15 cellular contexts compared by ENCODE assay signal in the genomic region with DNA sequence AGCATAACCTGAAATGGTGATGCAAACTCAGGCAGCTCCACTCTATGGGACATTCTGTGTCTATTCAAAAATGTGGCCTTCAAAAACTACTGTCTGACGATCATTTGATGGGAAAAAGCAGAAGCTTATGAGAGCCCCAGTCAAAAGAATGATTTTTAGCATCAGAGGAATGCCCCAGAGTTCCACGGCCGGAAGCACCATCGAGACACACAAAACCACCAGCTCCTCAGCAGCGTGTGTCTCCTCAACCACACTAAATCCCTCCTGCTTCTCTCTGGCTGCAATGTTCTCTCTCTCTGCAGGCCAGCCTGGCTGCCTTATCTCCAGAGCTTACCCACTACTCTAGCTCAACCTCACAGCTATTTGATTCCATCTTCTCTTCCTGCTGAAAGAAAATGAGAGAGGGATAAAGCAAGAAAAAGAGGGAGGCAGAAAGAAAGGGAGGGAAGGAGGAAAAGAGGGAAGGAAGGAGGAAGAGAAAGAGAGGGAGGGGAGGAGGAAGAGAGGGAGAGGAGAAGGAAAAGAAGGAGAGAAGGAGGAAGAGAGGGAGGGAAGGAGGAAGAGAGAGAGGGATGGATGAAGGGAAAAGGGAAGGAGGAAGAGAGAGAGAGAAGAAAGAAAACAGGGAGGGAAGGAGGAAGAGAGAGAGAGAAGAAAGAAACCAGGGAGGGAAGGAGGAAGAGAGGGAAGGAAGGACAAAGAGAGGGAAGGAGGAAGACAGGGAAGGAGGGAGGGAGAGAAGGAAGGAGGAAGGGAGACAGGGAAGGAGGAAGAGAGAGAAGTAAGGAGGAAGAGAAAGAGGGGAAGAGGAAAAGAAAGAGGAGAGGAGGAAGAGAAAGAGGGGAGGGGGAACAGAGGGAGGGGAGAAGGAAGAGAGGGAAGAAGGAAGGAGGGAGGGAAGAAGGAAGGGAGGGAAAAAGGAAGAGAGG. TPM values are rescaled to one million over a fixed set of nuclear protein-coding genes. Genes with fewer than 3 reads are reported as not detected.
DNase-seq lines count a peak whose midpoint lies in the region; ATAC-seq lines count a peak whose summit lies in the region.
"Had no signal": no experiment of that assay in that cellular context is flagged by ENCODE, and none has a peak within 500 bp of the region (broad histone marks: within the 10 kb centered on the region; RNA-seq: fewer than 3 reads in every experiment).

No MANE protein-coding gene starts in this region.

- POLR2A ChIA-PET in activated CD4-positive, alpha-beta T cell treated with anti-CD3 and anti-CD28 coated beads, Interleukin-2, amount 10 ng/mL, durations not matched to agents 7 days and 5 days (lab: Charles Lee): no interaction called here

- no peaks in the 10 kb centered on the region for H3K9me3 ChIP-seq in GM23248 (ENCODE audit: low read depth)
- H3K9me3 ChIP-seq: A549, left ventricle myocardium inferior, ovary had no signal

- H3K4me1 ChIP-seq in GM23248 (ENCODE audit: insufficient read depth): no peaks in the 10 kb centered on the region
- H3K4me1 ChIP-seq: A549 had no signal

- no peaks in the 10 kb centered on the region for H3K9me2 ChIP-seq in GM23248 (ENCODE audit: insufficient read depth)

- intact Hi-C loops in sciatic nerve (cut with DNase I): no loop called here

- CTCF ChIA-PET in activated CD4-positive, alpha-beta T cell treated with anti-CD3 and anti-CD28 coated beads, Interleukin-2, amount 10 ng/mL, durations not matched to agents 7 days and 5 days (lab: Charles Lee): interaction anchor here (1.0 to 2.5 kb wide), 5 partner anchors 11 to 120 kb away, joined by 4 to 13 read pairs (median 9); no protein-coding TSS in a partner anchor

- H3K27ac ChIP-seq in GM23248: no peak overlapping the region
- H3K27ac ChIP-seq: A549, KMS-11, left ventricle myocardium inferior, ovary had no signal

- H4K20me1 ChIP-seq in GM23248 (ENCODE audit: insufficient read depth): no peaks in the 10 kb centered on the region

- H3K79me2 ChIP-seq in GM23248 (ENCODE audit: insufficient read depth): no peaks in the 10 kb centered on the region

- H3K36me3 ChIP-seq in GM23248 (ENCODE audit: low read depth): no peaks in the 10 kb centered on the region
- H3K36me3 ChIP-seq: left ventricle myocardium inferior, ovary had no signal

- 54 to 57% methylated on average over 5 of the region's 5 CpGs for WGBS in GM23248 (ENCODE audit: low coverage in 1 of 2, low lambda C conversion rate in 2 of 2, missing lambda C conversion rate in 2 of 2), 2 experiments

- H3K4me1 Mint-ChIP-seq in activated CD4-positive, alpha-beta T cell treated with anti-CD3 and anti-CD28 coated beads, Interleukin-2, amount 10 ng/mL, durations not matched to agents 7 days and 5 days: peaks cover 10% of the 10 kb centered on the region

- no peak overlapping the region for H3K9ac ChIP-seq in GM23248
- H3K9ac ChIP-seq: KMS-11 had no signal

- H3K4me2 ChIP-seq in GM23248 (ENCODE audit: unreplicated experiment): no peak overlapping the region
- H3K4me2 ChIP-seq: A549, KMS-11 had no signal

- H3K9me3 Mint-ChIP-seq in activated CD4-positive, alpha-beta T cell treated with anti-CD3 and anti-CD28 coated beads, Interleukin-2, amount 10 ng/mL, durations not matched to agents 7 days and 5 days: no peaks in the 10 kb centered on the region
- H3K9me3 Mint-ChIP-seq: activated naive CD4-positive, alpha-beta T cell treated with anti-CD3 and anti-CD28 coated beads, Interleukin-2, amount 50 U/mL, for 24 hours; H9 had no signal

- no peak overlapping the region for H2AFZ ChIP-seq in GM23248

- H3K27me3 Mint-ChIP-seq in activated CD4-positive, alpha-beta T cell treated with anti-CD3 and anti-CD28 coated beads, Interleukin-2, amount 10 ng/mL, durations not matched to agents 7 days and 5 days: peaks cover 8% of the 10 kb centered on the region

- in situ Hi-C loops in GM23248 (cut with MboI): no loop called here

- ATAC-seq in sciatic nerve (peak; percentile 36), HG03439 (IDR thresholded peaks at IDR 0.05; ENCODE audit: unreplicated experiment) (no peak)
- ATAC-seq: A549 had no signal

- H3K36me3 Mint-ChIP-seq in activated CD4-positive, alpha-beta T cell treated with anti-CD3 and anti-CD28 coated beads, Interleukin-2, amount 10 ng/mL, durations not matched to agents 7 days and 5 days (ENCODE audit: low read depth): no peaks in the 10 kb centered on the region
- H3K36me3 Mint-ChIP-seq: activated naive CD4-positive, alpha-beta T cell treated with anti-CD3 and anti-CD28 coated beads, Interleukin-2, amount 50 U/mL, for 24 hours had no signal

- peak; percentile 16 for DNase-seq in activated CD4-positive, alpha-beta T cell treated with anti-CD3 and anti-CD28 coated beads, Interleukin-2, amount 10 ng/mL, durations not matched to agents 7 days and 5 days
- no peak for DNase-seq in activated CD4-positive, alpha-beta T cell treated with anti-CD3 and anti-CD28 coated beads for 4 hours
- peak; percentile 92 for DNase-seq in MV-4-11 (lab: John Stamatoyannopoulos, UW)
- DNase-seq in amniotic epithelial cell (ENCODE audit: low read depth): peak; percentile 83
- DNase-seq in sciatic nerve (ENCODE audit: low spot score): no peak
- DNase-seq in NCI-H1092 (lab: John Stamatoyannopoulos, UW): no peak
- no peak for DNase-seq in GM23248
- DNase-seq: H9; left ventricle myocardium inferior; ovary; stimulated activated CD4-positive, alpha-beta T cell treated with anti-CD3 and anti-CD28 coated beads, Interleukin-4, amount 100 ng/mL, for 24 hours had no signal

- peaks cover 7% of the 10 kb centered on the region; the same call in 1 of the 2 replicates for H3K27me3 ChIP-seq in GM23248 (replicated peaks; ENCODE audit: insufficient read depth)
- H3K27me3 ChIP-seq: ovary had no signal

- no peak overlapping the region for H3K4me3 ChIP-seq in GM23248
- H3K4me3 ChIP-seq: A549, left ventricle myocardium inferior, ovary had no signal

- no peak overlapping the region for H3K4me3 Mint-ChIP-seq in activated CD4-positive, alpha-beta T cell treated with anti-CD3 and anti-CD28 coated beads, Interleukin-2, amount 10 ng/mL, durations not matched to agents 7 days and 5 days
- H3K4me3 Mint-ChIP-seq: activated naive CD4-positive, alpha-beta T cell treated with anti-CD3 and anti-CD28 coated beads, Interleukin-2, amount 50 U/mL, for 24 hours; H9 had no signal

- no peaks in the 10 kb centered on the region for H3F3A ChIP-seq in GM23248 (ENCODE audit: insufficient read depth)

- H3K27ac Mint-ChIP-seq in activated CD4-positive, alpha-beta T cell treated with anti-CD3 and anti-CD28 coated beads, Interleukin-2, amount 10 ng/mL, durations not matched to agents 7 days and 5 days: no peak overlapping the region
- H3K27ac Mint-ChIP-seq: activated naive CD4-positive, alpha-beta T cell treated with anti-CD3 and anti-CD28 coated beads, Interleukin-2, amount 50 U/mL, for 24 hours; H9 had no signal

RNA-seq across cellular contexts. Expression of gene LAPTM5, which starts 33.5 kb away (rescaled TPM):
- total RNA-seq in activated CD4-positive, alpha-beta T cell treated with anti-CD3 and anti-CD28 coated beads, Interleukin-2, amount 10 ng/mL, durations not matched to agents 7 days and 5 days: 100 to 1,000 TPM; 481 to 584 TPM
- 65.0 TPM for total RNA-seq in sciatic nerve
- not detected in 2 replicates for total RNA-seq in GM23248 (2014; rRNA removed; shearing (Covaris generic))
- 0.36 and 0.74 TPM in 2 replicates for polyA plus RNA-seq in GM23248 (2016; fragmentation: Nextera tagmentation; extraction: Ambion mirVana)

Comparison
In these comparisons a context has a peak if more than half of its experiments do, and no peak if none do; other contexts are left out.
1. DNase-seq: peak in activated CD4-positive, alpha-beta T cell treated with anti-CD3 and anti-CD28 coated beads, Interleukin-2, amount 10 ng/mL, durations not matched to agents 7 days and 5 days (single experiment), MV-4-11 (single experiment) and amniotic epithelial cell (single experiment); none in activated CD4-positive, alpha-beta T cell treated with anti-CD3 and anti-CD28 coated beads for 4 hours (0 of 2), sciatic nerve (single experiment), NCI-H1092 (single experiment) and GM23248 (single experiment).
2. RNA of gene LAPTM5, which starts 33.5 kb away (total RNA-seq): 481 to 584 TPM in activated CD4-positive, alpha-beta T cell treated with anti-CD3 and anti-CD28 coated beads, Interleukin-2, amount 10 ng/mL, durations not matched to agents 7 days and 5 days and 65.0 TPM in sciatic nerve (single experiment); not detected in GM23248; every median in the first group is over 10 times any median in the second.